1 cellular context compared by ENCODE assay signal in the genomic region with DNA sequence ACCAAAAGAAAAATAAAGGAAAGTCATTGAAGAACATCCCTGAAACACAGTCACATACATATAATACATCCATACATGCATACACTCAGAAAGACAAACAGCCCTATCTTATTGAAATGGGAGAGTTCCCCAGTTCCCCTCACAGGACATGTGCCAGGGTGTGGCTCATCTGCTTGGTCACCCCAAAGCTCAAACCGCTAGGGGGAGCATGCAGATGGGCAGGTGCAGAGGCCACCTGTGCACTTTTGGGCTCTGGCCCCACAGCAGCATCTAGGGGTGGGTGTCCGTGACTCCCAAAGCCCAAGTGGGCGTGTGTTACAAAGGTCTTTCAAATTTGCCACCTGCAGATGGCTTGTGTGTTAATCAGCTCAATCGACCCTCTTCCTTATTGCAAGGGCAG.
TF ChIP-seq lines count a peak whose summit lies in the region.

No MANE protein-coding gene starts in this region.

TF ChIP-seq in H1, 55 proteins besides CTCF, POLR2A, EP300 and RAD21:
- TF ChIP-seq RNF2 (IDR thresholded peaks at IDR 0.05; ENCODE audit: borderline replicate concordance, low read depth, low read length, missing control alignments, poor library complexity, severe bottlenecking): no peak
- TF ChIP-seq KDM4A (IDR thresholded peaks at IDR 0.05; ENCODE audit: low read depth, low read length, severe bottlenecking): no peak
- TF ChIP-seq BCL11A (IDR thresholded peaks at IDR 0.05; ENCODE audit: low read depth in 2 of 2, low read length in 2 of 2): no peak
- TF ChIP-seq MAFK (IDR thresholded peaks at IDR 0.05; ENCODE audit: low read depth, low read length): peak; percentile 17; the same call in 1 of the 2 replicates
- TF ChIP-seq ZNF274 (IDR thresholded peaks at IDR 0.05; ENCODE audit: borderline replicate concordance, extremely low read depth, low read length): no peak
- TF ChIP-seq CREB1 (IDR thresholded peaks at IDR 0.05): no peak
- TF ChIP-seq SUZ12 (IDR thresholded peaks at IDR 0.05; ENCODE audit: low read length): no peak
- no peak for TF ChIP-seq JUND (IDR thresholded peaks at IDR 0.05; ENCODE audit: low read length)
- TF ChIP-seq, protein P1, sequence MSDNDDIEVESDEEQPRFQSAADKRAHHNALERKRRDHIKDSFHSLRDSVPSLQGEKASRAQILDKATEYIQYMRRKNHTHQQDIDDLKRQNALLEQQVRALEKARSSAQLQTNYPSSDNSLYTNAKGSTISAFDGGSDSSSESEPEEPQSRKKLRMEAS (IDR thresholded peaks at IDR 0.05): peak; percentile 74
- no peak for TF ChIP-seq NANOG (IDR thresholded peaks at IDR 0.05; ENCODE audit: insufficient read depth, low read depth, low read length, poor library complexity, severe bottlenecking)
- TF ChIP-seq TCF12 (IDR thresholded peaks at IDR 0.05; ENCODE audit: low read depth, low read length): 0 out of 2 replicates have a peak, but pooled peaks have one; percentile 57
- TF ChIP-seq, protein P2, sequence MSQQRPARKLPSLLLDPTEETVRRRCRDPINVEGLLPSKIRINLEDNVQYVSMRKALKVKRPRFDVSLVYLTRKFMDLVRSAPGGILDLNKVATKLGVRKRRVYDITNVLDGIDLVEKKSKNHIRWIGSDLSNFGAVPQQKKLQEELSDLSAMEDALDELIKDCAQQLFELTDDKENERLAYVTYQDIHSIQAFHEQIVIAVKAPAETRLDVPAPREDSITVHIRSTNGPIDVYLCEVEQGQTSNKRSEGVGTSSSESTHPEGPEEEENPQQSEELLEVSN (IDR thresholded peaks at IDR 0.05): no peak
- TF ChIP-seq SIRT6 (IDR thresholded peaks at IDR 0.05; ENCODE audit: low read length): no peak
- TF ChIP-seq RBBP5 (IDR thresholded peaks at IDR 0.05; ENCODE audit: borderline replicate concordance, low read depth, low read length): no peak
- TF ChIP-seq USF2 (IDR thresholded peaks at IDR 0.05; ENCODE audit: low read length): no peak
- TF ChIP-seq SP2 (IDR thresholded peaks at IDR 0.05; ENCODE audit: low read length): no peak
- no peak for TF ChIP-seq SP4 (IDR thresholded peaks at IDR 0.05; ENCODE audit: low read length)
TF ChIP-seq in H1: peak in this region for 3.
